In the genomic region with DNA sequence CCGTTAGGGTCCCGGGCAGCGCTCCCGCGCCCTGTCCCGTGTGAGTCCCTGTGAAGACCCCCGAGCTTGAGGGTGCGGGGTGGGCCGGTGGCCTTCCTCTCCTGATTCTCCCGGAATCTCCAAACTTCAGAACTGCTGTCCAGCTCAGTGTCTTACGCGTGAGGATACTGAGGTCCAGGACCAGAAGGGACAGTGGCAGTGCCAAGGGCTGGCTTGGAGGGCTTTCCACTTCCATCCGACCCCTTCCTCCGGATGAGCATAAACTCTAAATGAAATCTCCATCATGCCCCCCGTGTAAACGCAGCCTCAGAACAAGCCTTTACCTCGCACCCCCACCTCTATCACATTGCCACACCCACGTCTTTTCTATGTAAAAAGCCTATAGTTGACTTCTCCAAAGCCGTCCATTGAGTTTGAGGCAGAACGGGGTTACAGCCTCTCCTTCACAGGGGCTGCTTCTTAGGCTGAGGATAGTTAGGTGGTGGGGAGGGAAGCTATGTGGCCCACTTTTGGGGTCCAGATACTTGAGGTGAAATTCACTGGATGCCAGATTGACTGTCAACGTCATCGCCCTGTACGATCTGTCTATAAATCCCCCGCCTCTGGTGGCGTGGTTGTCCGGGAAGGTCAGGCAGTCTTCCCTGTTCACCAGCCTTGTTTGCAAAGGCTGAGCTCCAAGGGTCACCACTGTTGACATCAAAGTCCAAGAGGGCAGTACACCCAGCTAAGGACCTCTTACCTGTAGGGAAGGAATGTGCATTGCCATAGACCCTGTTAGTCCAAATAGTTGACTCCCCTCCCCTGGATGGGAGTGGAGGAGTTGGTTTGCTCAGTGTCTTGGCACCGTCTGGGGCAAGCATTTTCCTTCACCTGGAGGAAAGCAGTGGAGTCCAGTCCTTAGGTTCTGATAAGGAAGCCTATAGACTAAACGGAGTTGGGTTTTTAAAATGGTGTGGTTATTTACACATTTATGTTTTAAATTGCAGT, we compare ENCODE assay signal across 1 cellular context.
TF ChIP-seq lines count a peak whose summit lies in the region.

No MANE protein-coding gene starts in this region.

TF ChIP-seq in HEK293, 187 proteins besides CTCF, POLR2A, EP300 and RAD21 (continued from another document):
- TF ChIP-seq, protein P1, sequence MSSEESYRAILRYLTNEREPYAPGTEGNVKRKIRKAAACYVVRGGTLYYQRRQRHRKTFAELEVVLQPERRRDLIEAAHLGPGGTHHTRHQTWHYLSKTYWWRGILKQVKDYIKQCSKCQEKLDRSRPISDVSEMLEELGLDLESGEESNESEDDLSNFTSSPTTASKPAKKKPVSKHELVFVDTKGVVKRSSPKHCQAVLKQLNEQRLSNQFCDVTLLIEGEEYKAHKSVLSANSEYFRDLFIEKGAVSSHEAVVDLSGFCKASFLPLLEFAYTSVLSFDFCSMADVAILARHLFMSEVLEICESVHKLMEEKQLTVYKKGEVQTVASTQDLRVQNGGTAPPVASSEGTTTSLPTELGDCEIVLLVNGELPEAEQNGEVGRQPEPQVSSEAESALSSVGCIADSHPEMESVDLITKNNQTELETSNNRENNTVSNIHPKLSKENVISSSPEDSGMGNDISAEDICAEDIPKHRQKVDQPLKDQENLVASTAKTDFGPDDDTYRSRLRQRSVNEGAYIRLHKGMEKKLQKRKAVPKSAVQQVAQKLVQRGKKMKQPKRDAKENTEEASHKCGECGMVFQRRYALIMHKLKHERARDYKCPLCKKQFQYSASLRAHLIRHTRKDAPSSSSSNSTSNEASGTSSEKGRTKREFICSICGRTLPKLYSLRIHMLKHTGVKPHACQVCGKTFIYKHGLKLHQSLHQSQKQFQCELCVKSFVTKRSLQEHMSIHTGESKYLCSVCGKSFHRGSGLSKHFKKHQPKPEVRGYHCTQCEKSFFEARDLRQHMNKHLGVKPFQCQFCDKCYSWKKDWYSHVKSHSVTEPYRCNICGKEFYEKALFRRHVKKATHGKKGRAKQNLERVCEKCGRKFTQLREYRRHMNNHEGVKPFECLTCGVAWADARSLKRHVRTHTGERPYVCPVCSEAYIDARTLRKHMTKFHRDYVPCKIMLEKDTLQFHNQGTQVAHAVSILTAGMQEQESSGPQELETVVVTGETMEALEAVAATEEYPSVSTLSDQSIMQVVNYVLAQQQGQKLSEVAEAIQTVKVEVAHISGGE (tag by site-specific recombination; conservative IDR thresholded peaks at IDR 0.05; ENCODE audit: low read depth) = peak; percentile 79; the same call in 1 of the 2 replicates
- peak; percentile 43 for TF ChIP-seq ZNF629 (tag by site-specific recombination; IDR thresholded peaks at IDR 0.05)
- TF ChIP-seq, protein P2, sequence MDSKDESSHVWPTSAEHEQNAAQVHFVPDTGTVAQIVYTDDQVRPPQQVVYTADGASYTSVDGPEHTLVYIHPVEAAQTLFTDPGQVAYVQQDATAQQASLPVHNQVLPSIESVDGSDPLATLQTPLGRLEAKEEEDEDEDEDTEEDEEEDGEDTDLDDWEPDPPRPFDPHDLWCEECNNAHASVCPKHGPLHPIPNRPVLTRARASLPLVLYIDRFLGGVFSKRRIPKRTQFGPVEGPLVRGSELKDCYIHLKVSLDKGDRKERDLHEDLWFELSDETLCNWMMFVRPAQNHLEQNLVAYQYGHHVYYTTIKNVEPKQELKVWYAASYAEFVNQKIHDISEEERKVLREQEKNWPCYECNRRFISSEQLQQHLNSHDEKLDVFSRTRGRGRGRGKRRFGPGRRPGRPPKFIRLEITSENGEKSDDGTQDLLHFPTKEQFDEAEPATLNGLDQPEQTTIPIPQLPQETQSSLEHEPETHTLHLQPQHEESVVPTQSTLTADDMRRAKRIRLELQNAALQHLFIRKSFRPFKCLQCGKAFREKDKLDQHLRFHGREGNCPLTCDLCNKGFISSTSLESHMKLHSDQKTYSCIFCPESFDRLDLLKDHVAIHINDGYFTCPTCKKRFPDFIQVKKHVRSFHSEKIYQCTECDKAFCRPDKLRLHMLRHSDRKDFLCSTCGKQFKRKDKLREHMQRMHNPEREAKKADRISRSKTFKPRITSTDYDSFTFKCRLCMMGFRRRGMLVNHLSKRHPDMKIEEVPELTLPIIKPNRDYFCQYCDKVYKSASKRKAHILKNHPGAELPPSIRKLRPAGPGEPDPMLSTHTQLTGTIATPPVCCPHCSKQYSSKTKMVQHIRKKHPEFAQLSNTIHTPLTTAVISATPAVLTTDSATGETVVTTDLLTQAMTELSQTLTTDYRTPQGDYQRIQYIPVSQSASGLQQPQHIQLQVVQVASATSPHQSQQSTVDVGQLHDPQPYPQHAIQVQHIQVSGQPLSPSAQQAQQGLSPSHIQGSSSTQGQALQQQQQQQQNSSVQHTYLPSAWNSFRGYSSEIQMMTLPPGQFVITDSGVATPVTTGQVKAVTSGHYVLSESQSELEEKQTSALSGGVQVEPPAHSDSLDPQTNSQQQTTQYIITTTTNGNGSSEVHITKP (tag by site-specific recombination; IDR thresholded peaks at IDR 0.05) = peak; percentile 82
- no peak for TF ChIP-seq ZNF561 (tag by site-specific recombination; IDR thresholded peaks at IDR 0.05; ENCODE audit: borderline replicate concordance)
- TF ChIP-seq ZNF335 (tag by site-specific recombination; conservative IDR thresholded peaks at IDR 0.05) = peak; percentile 93
- TF ChIP-seq GLIS2 (tag by site-specific recombination; IDR thresholded peaks at IDR 0.05) = peak; percentile 42; the same call in 1 of the 2 replicates
- no peak for TF ChIP-seq ZNF354C (tag by site-specific recombination; IDR thresholded peaks at IDR 0.05; ENCODE audit: borderline replicate concordance, low read depth)
- TF ChIP-seq KLF1 (tag by site-specific recombination; IDR thresholded peaks at IDR 0.05) = no peak
- TF ChIP-seq ZNF624 (tag by site-specific recombination; IDR thresholded peaks at IDR 0.05) = no peak
- TF ChIP-seq FEZF1 (tag by site-specific recombination; IDR thresholded peaks at IDR 0.05) = no peak
- 0 out of 2 replicates have a peak, but pooled peaks have one; percentile 14 for TF ChIP-seq SP3 (tag by site-specific recombination; IDR thresholded peaks at IDR 0.05)
- TF ChIP-seq HOXA7 (CRISPR knock-in tag; IDR thresholded peaks at IDR 0.05; ENCODE audit: borderline replicate concordance) = no peak
- TF ChIP-seq ZBTB17 (tag by site-specific recombination; IDR thresholded peaks at IDR 0.05) = peak; percentile 51
- TF ChIP-seq ZBTB20 (tag by site-specific recombination; IDR thresholded peaks at IDR 0.05) = peak; percentile 86
- TF ChIP-seq EGR2 (tag by site-specific recombination; IDR thresholded peaks at IDR 0.05; ENCODE audit: low read depth) = peak; percentile 55
- TF ChIP-seq ZBTB48 (tag by site-specific recombination; IDR thresholded peaks at IDR 0.05) = 0 out of 2 replicates have a peak, but pooled peaks have one; percentile 15
- no peak for TF ChIP-seq ZNF768 (tag by site-specific recombination; IDR thresholded peaks at IDR 0.05)
- TF ChIP-seq ZNF600 (tag by site-specific recombination; IDR thresholded peaks at IDR 0.05) = no peak
- TF ChIP-seq ZNF248 (tag by site-specific recombination; IDR thresholded peaks at IDR 0.05) = no peak
- TF ChIP-seq, protein P3, sequence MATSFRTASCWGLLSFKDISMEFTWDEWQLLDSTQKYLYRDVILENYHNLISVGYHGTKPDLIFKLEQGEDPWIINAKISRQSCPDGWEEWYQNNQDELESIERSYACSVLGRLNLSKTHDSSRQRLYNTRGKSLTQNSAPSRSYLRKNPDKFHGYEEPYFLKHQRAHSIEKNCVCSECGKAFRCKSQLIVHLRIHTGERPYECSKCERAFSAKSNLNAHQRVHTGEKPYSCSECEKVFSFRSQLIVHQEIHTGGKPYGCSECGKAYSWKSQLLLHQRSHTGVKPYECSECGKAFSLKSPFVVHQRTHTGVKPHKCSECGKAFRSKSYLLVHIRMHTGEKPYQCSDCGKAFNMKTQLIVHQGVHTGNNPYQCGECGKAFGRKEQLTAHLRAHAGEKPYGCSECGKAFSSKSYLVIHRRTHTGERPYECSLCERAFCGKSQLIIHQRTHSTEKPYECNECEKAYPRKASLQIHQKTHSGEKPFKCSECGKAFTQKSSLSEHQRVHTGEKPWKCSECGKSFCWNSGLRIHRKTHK (tag by site-specific recombination; IDR thresholded peaks at IDR 0.05) = no peak
- TF ChIP-seq, protein P4, sequence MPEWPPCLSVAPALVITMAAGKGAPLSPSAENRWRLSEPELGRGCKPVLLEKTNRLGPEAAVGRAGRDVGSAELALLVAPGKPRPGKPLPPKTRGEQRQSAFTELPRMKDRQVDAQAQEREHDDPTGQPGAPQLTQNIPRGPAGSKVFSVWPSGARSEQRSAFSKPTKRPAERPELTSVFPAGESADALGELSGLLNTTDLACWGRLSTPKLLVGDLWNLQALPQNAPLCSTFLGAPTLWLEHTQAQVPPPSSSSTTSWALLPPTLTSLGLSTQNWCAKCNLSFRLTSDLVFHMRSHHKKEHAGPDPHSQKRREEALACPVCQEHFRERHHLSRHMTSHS (tag by site-specific recombination; IDR thresholded peaks at IDR 0.05) = no peak
- peak; percentile 100 for TF ChIP-seq ZXDB (tag by site-specific recombination; IDR thresholded peaks at IDR 0.05)
